Comparison of ENCODE assay signal across 8 cellular contexts in the genomic region with DNA sequence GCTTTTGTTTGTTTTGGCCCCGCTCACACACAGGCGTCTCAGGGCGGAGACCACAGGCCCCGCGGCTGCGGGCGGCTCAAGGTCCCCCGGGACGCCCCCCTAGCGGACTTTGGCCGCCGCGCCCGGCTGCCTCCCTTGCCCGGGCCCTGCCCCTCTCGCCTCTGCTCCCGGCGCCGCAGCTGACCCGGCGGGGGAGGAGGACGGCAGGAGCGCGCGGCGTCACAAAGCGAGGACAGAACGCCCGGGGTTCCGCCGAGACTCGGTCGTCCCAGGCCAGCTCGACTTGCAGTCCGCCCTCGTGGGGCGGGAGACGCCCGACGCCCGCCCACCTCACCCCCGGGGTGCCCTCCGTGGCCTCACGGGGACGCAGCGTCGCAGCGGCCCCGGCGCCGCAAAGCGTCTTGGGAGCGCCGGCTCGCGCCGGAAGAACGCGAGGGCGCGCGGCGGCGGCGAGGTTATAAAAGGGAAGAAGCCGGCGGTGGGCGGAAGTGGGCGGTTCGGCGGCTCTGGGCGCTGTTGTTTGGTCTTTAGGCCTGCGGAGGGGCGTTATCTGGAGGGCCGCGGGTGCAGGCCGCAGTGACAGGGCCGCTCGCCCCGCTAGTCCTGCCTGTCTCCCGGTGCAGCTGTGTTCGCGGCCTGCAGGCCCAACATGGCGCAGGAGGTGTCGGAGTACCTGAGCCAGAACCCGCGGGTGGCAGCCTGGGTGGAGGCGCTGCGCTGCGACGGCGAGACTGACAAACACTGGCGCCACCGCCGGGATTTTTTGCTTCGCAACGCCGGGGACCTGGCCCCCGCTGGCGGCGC. TPM values are rescaled to one million over a fixed set of nuclear protein-coding genes. Genes with fewer than 3 reads are reported as not detected.
DNase-seq lines count a peak whose midpoint lies in the region; ATAC-seq, FAIRE-seq and TF ChIP-seq lines count a peak whose summit lies in the region.

Gene CDKN2AIP, plus strand, starts transcription at position 488 of the 804 bp plus-strand sequence. Its CDS starts 162 bp downstream, at position 650.

- peak within 1 kb of the TSS; percentile 99 for H2AK9ac ChIP-seq in IMR-90 (replicated peaks; ENCODE audit: low read depth, low read length, poor library complexity)

- H4K20me1 ChIP-seq in IMR-90 (ENCODE audit: insufficient read depth, low read length) (no peaks in the 10 kb centered on the region; the same call in 1 of the 2 replicates), OCI-LY7 (ENCODE audit: insufficient read depth, low read length) (peaks cover 37% of the 10 kb centered on the region), endothelial cell of umbilical vein (replicated peaks; ENCODE audit: control insufficient read depth, extremely low read depth, insufficient read depth, low read length) (no peaks in the 10 kb centered on the region)

- TF ChIP-seq RAD21 in IMR-90 (IDR thresholded peaks at IDR 0.05; ENCODE audit: low read length): no peak

- DNase-seq in DMS153 (lab: John Stamatoyannopoulos, UW) (peak; percentile 91), IMR-90 (peak; percentile 90), OCI-LY7 (ENCODE audit: low spot score) (peak; percentile 95), activated T-cell treated with anti-CD3 and anti-CD28 coated beads for 1 hour (ENCODE audit: low read depth) (peak; percentile 90), endothelial cell of umbilical vein (ENCODE audit: low read depth, low spot score) (peak; percentile 93), middle frontal gyrus (ENCODE audit: extremely low spot score, low spot score) (peak; percentile 89)
- DNase-seq in stimulated activated CD8-positive, alpha-beta memory T cell treated with anti-CD3 and anti-CD28 coated beads, Interleukin-2, amount 100 ng/mL, for 48 hours (ENCODE audit: low read depth in 2 of 2): peak; percentile 87 to 89

- CTCF ChIA-PET in IMR-90 (lab: Yijun Ruan, JAX): no interaction called here
- CTCF ChIA-PET in OCI-LY7 (lab: Charles Lee; ENCODE audit: unreplicated experiment): interaction anchor here (0.7 kb wide), 1 partner anchor 30 kb away, joined by 3 read pairs; no protein-coding TSS in a partner anchor
- CTCF ChIA-PET in endothelial cell of umbilical vein (lab: Charles Lee): interaction anchor here (1.0 to 2.3 kb wide), 5 partner anchors 14 to 506 kb away, joined by 3 to 20 read pairs (median 3); no protein-coding TSS in a partner anchor

- peak within 1 kb of the TSS; percentile 2; the same call in 1 of the 2 replicates for H2BK20ac ChIP-seq in IMR-90 (ENCODE audit: low read depth, low read length)

- intact Hi-C loops in IMR-90 (cut with micrococcal nuclease) (no loop called here), OCI-LY7 (cut with micrococcal nuclease; ENCODE audit: unreplicated experiment) (loop anchor here (1.0 to 10.0 kb wide), 5 partner anchors 38 to 1200 kb away; partner anchors contain the start of genes CASP3, DCTD, PRIMPOL and RWDD4), endothelial cell of umbilical vein (cut with micrococcal nuclease) (loop anchor here (1.0 to 2.0 kb wide), 5 partner anchors 37 to 346 kb away; partner anchors contain the start of genes RWDD4, TRAPPC11 and WWC2)

- H4K8ac ChIP-seq in IMR-90 (ENCODE audit: low read depth in 2 of 2, low read length in 2 of 2): peak within 1 kb of the TSS; percentile 83 to 95

- peak within 1 kb of the TSS; percentile 80; the same call in 1 of the 2 replicates for H2AK5ac ChIP-seq in IMR-90 (ENCODE audit: low read depth, low read length)

- peak within 1 kb of the TSS; percentile 2; the same call in 1 of the 3 replicates for H2BK15ac ChIP-seq in IMR-90 (ENCODE audit: low read depth, low read length)

- TF ChIP-seq POLR2A in IMR-90 (IDR thresholded peaks at IDR 0.05; ENCODE audit: low read depth, low read length) (peak; percentile 97), endothelial cell of umbilical vein (IDR thresholded peaks at IDR 0.05; ENCODE audit: low read depth, low read length) (peak; percentile 85)

- 0% methylated on average over 51 of the region's 101 CpGs; no CpG with 5 or more reads in 1 of the 2 experiments for WGBS in IMR-90 (ENCODE audit: extremely low coverage in 2 of 2, insufficient read length in 1 of 2), 2 experiments

- H2BK120ac ChIP-seq in IMR-90 (ENCODE audit: low read depth, low read length): peak within 1 kb of the TSS; percentile 76

- H3K4me3 ChIP-seq in IMR-90 (ENCODE audit: insufficient read depth, low read depth, low read length) (peak within 1 kb of the TSS; percentile 67), OCI-LY7 (ENCODE audit: low read depth, low read length, poor library complexity, severe bottlenecking) (peak within 1 kb of the TSS; percentile 98), endothelial cell of umbilical vein (replicated peaks in 1 of 3; ENCODE audit: insufficient read depth in 1 of 3, low read depth in 1 of 3, low read length in 3 of 3) (peak within 1 kb of the TSS; percentile 34 to 68 (median 66))

- POLR2A ChIA-PET in IMR-90 (lab: Charles Lee; ENCODE audit: unreplicated experiment): no interaction called here
- POLR2A ChIA-PET in OCI-LY7 (lab: Charles Lee): interaction anchor here (0.5 to 2.0 kb wide), 11 partner anchors 10 to 1804 kb away, joined by 3 to 8 read pairs (median 3); no protein-coding TSS in a partner anchor
- POLR2A ChIA-PET in endothelial cell of umbilical vein (lab: Charles Lee): interaction anchor here (1.0 to 1.3 kb wide), 3 partner anchors 11 to 60 kb away, joined by 3 to 4 read pairs (median 3); no protein-coding TSS in a partner anchor

- peak within 1 kb of the TSS; percentile 95 for H2AFZ ChIP-seq in IMR-90 (replicated peaks; ENCODE audit: low read length, poor library complexity)
- H2AFZ ChIP-seq in OCI-LY7 (ENCODE audit: low read length): peak within 1 kb of the TSS; percentile 80
- H2AFZ ChIP-seq in endothelial cell of umbilical vein (ENCODE audit: low read depth, low read length): peak within 1 kb of the TSS; percentile 72

- peak; percentile 83 for ATAC-seq in GM21529 (IDR thresholded peaks at IDR 0.05; ENCODE audit: unreplicated experiment)
- peak; percentile 93 for ATAC-seq in IMR-90 (ENCODE audit: low read depth)

- H3K9me1 ChIP-seq in IMR-90 (ENCODE audit: insufficient read depth, low read length): peaks cover 9% of the 10 kb centered on the region; the same call in 1 of the 2 replicates
- H3K9me1 ChIP-seq in endothelial cell of umbilical vein (replicated peaks; ENCODE audit: control insufficient read depth, extremely low read depth, insufficient read depth, low read length): no peaks in the 10 kb centered on the region

- no peaks in the 10 kb centered on the region for H3K27me3 ChIP-seq in IMR-90 (ENCODE audit: control insufficient read depth, insufficient read depth, low read length)
- no peaks in the 10 kb centered on the region for H3K27me3 ChIP-seq in endothelial cell of umbilical vein (ENCODE audit: control insufficient read depth in 2 of 2, insufficient read depth in 2 of 2, low read length in 2 of 2)

- H4K5ac ChIP-seq in IMR-90 (ENCODE audit: low read depth, low read length): peak within 1 kb of the TSS; percentile 99

- in situ Hi-C loops in IMR-90 (cut with MboI; ENCODE audit: low sequenced_read_pairs): no loop called here

- H3K18ac ChIP-seq in IMR-90 (ENCODE audit: low read depth, low read length): peak within 1 kb of the TSS; percentile 93

- H3K9me3 ChIP-seq in IMR-90 (ENCODE audit: control insufficient read depth, insufficient read depth, low read length) (no peaks in the 10 kb centered on the region), OCI-LY7 (ENCODE audit: low read length) (no peaks in the 10 kb centered on the region), endothelial cell of umbilical vein (replicated peaks; ENCODE audit: control insufficient read depth, insufficient read depth, low read length) (no peaks in the 10 kb centered on the region)

- BruUV-seq in IMR-90 (replicated peaks; lab: Mats Ljungman, UMichigan) (TSS peak; percentile 51), OCI-LY7 (replicated peaks; lab: Mats Ljungman, UMichigan) (no TSS peak), endothelial cell of umbilical vein (replicated peaks; lab: Mats Ljungman, UMichigan) (no TSS peak)

- H3K4me1 ChIP-seq in IMR-90 (ENCODE audit: control insufficient read depth, insufficient read depth, low read length) (no peaks in the 10 kb centered on the region; the same call in 1 of the 2 replicates), OCI-LY7 (ENCODE audit: insufficient read depth, low read length, poor library complexity, severe bottlenecking) (peaks cover 35% of the 10 kb centered on the region), endothelial cell of umbilical vein (ENCODE audit: control insufficient read depth, extremely low read depth, insufficient read depth, low read length) (peaks cover 21% of the 10 kb centered on the region)

- H3K56ac ChIP-seq in IMR-90 (ENCODE audit: extremely low read depth, insufficient read depth, low read length): peak within 1 kb of the TSS; percentile 77

- H3K79me1 ChIP-seq in IMR-90 (ENCODE audit: low read depth in 1 of 2, low read length in 2 of 2): peaks cover 21 to 24% of the 10 kb centered on the region in 2 experiments

- peak within 1 kb of the TSS; percentile 94 for H2BK5ac ChIP-seq in IMR-90 (ENCODE audit: low read depth, low read length, poor library complexity, severe bottlenecking)

- H3K27ac ChIP-seq in IMR-90 (ENCODE audit: insufficient read depth, low read length): peak within 1 kb of the TSS; percentile 96
- H3K27ac ChIP-seq in OCI-LY7 (ENCODE audit: low read depth, low read length, poor library complexity, severe bottlenecking): peak within 1 kb of the TSS; percentile 93
- H3K27ac ChIP-seq in endothelial cell of umbilical vein (ENCODE audit: insufficient read depth, low read depth, low read length): peak within 1 kb of the TSS; percentile 89

- H3K4ac ChIP-seq in IMR-90 (ENCODE audit: low read depth, low read length): peak within 1 kb of the TSS; percentile 96

- H4K91ac ChIP-seq in IMR-90 (ENCODE audit: insufficient read depth, low read depth, low read length): peak within 1 kb of the TSS; percentile 89

- H3K4me2 ChIP-seq in IMR-90 (ENCODE audit: low read depth, low read length): peak within 1 kb of the TSS; percentile 99
- H3K4me2 ChIP-seq in OCI-LY7 (ENCODE audit: low read length): peak within 1 kb of the TSS; percentile 96
- H3K4me2 ChIP-seq in endothelial cell of umbilical vein (ENCODE audit: insufficient read depth, low read length): peak within 1 kb of the TSS; percentile 83

- no peaks in the 10 kb centered on the region for H3K9me2 ChIP-seq in OCI-LY7 (ENCODE audit: insufficient read depth, low read length)

- peak; percentile 72 for FAIRE-seq in endothelial cell of umbilical vein (lab: Jason Lieb, UNC)

- dilution Hi-C loops in IMR-90 (cut with HindIII; ENCODE audit: low sequenced_read_pairs, unreplicated experiment) (no loop called here), endothelial cell of umbilical vein (cut with MboI; ENCODE audit: extremely low pct_ligation_motif_present, low sequenced_read_pairs) (no loop called here)

- peaks cover 16% of the 10 kb centered on the region for H3K36me3 ChIP-seq in IMR-90 (ENCODE audit: control insufficient read depth, insufficient read depth, low read length)
- H3K36me3 ChIP-seq in OCI-LY7 (ENCODE audit: insufficient read depth, low read length): peaks cover 43% of the 10 kb centered on the region
- peaks cover 8 to 23% of the 10 kb centered on the region in 2 experiments for H3K36me3 ChIP-seq in endothelial cell of umbilical vein (ENCODE audit: control insufficient read depth in 2 of 2, extremely low read depth in 1 of 2, insufficient read depth in 2 of 2, low read length in 2 of 2)

- peak within 1 kb of the TSS; percentile 98 for H3K9ac ChIP-seq in IMR-90 (ENCODE audit: low read depth, low read length)
- H3K9ac ChIP-seq in endothelial cell of umbilical vein (replicated peaks; ENCODE audit: extremely low read depth, insufficient read depth, low read length): peak within 1 kb of the TSS; percentile 91

- no peak for TF ChIP-seq CTCF in IMR-90 (conservative IDR thresholded peaks at IDR 0.05; ENCODE audit: low read depth, low read length)
- peak; percentile 26; the same call in 1 of the 2 replicates for TF ChIP-seq CTCF in OCI-LY7 (conservative IDR thresholded peaks at IDR 0.05; ENCODE audit: low read length)
- no peak for TF ChIP-seq CTCF in endothelial cell of umbilical vein (IDR thresholded peaks at IDR 0.05; ENCODE audit: extremely low read depth in 1 of 2, insufficient read depth in 1 of 2, low read depth in 1 of 2, low read length in 2 of 2)

- H3K23ac ChIP-seq in IMR-90 (ENCODE audit: low read depth, low read length): peak within 1 kb of the TSS; percentile 84

- H3K14ac ChIP-seq in IMR-90 (replicated peaks; ENCODE audit: low read depth, low read length): peak within 1 kb of the TSS; percentile 88

- H3K79me2 ChIP-seq in OCI-LY7 (ENCODE audit: insufficient read depth, low read depth, low read length): peaks cover 55% of the 10 kb centered on the region
- H3K79me2 ChIP-seq in endothelial cell of umbilical vein (ENCODE audit: control insufficient read depth, insufficient read depth, low read length): peaks cover 33% of the 10 kb centered on the region

RNA-seq across cellular contexts. Expression of gene CDKN2AIP, which starts in this region (rescaled TPM):
- total RNA-seq in IMR-90 (2012; rRNA removed) (16.4 and 16.8 TPM in 2 replicates), OCI-LY7 (2022) (31.2 and 33.9 TPM in 2 replicates), endothelial cell of umbilical vein (10.4 and 12.8 TPM in 2 replicates)
- polyA plus RNA-seq in IMR-90 (2012; rRNA removed) (9.0 and 11.0 TPM in 2 replicates), endothelial cell of umbilical vein (4.7 and 5.1 TPM in 2 replicates)
- polyA plus RNA-seq in IMR-90 (2012; cell fraction: cytosol; rRNA removed): 3.4 and 4.4 TPM in 2 replicates
- polyA plus RNA-seq in IMR-90 (2012; cell fraction: nucleus; rRNA removed; ENCODE audit: low replicate concordance): 4.5 and 6.9 TPM in 2 replicates
- 32.3 and 36.3 TPM in 2 replicates for total RNA-seq in OCI-LY7 (2014; rRNA removed; shearing (Covaris generic))
- 6.8 and 7.2 TPM in 2 replicates for polyA plus RNA-seq in endothelial cell of umbilical vein (2011; cell fraction: cytosol; rRNA removed)
- polyA plus RNA-seq in endothelial cell of umbilical vein (2011; cell fraction: nucleus; rRNA removed): 8.9 and 9.7 TPM in 2 replicates
- 7.3 and 8.9 TPM in 2 replicates for polyA plus RNA-seq in endothelial cell of umbilical vein (2012)
- 4.6 and 11.0 TPM in 2 replicates for polyA minus RNA-seq in endothelial cell of umbilical vein
- polyA minus RNA-seq in endothelial cell of umbilical vein (2011; cell fraction: cytosol; rRNA and poly(A)+ RNA removed): 30.9 TPM
- polyA minus RNA-seq in endothelial cell of umbilical vein (2011; cell fraction: nucleus; rRNA and poly(A)+ RNA removed): 13.5 and 16.4 TPM in 2 replicates

Comparison
In these comparisons a context has a peak if more than half of its experiments do, and no peak if none do; other contexts are left out.
1. Peak in every context shown above with its lines: DNase-seq, ATAC-seq, H3K4me3 ChIP-seq and H3K27ac ChIP-seq.